ENCODE assay signal across 2 cellular contexts in genomic region chr12:91935299-91935698, GRCh38.
TF ChIP-seq lines count a peak whose summit lies in the region.

No MANE protein-coding gene starts in this region.

TF ChIP-seq in GM23338, 12 proteins besides CTCF, POLR2A, EP300 and RAD21 (continued from another document):
- no peak for TF ChIP-seq ZNF462 (CRISPR knock-in tag; IDR thresholded peaks at IDR 0.05)
- no peak for TF ChIP-seq NANOG (IDR thresholded peaks at IDR 0.05; ENCODE audit: borderline replicate concordance)
- TF ChIP-seq CREB1 (CRISPR knock-in tag; IDR thresholded peaks at IDR 0.05; ENCODE audit: low read depth): no peak
- no peak for TF ChIP-seq ZNF114 (CRISPR knock-in tag; IDR thresholded peaks at IDR 0.05)
- TF ChIP-seq REST (IDR thresholded peaks at IDR 0.05; ENCODE audit: unreplicated experiment): no peak
- no peak for TF ChIP-seq EZH2phosphoT487 (IDR thresholded peaks at IDR 0.05; ENCODE audit: unreplicated experiment)
- TF ChIP-seq ZNF331 (CRISPR knock-in tag; IDR thresholded peaks at IDR 0.05; ENCODE audit: low read depth): no peak

TF ChIP-seq in WTC11, 78 proteins besides CTCF, POLR2A, EP300 and RAD21 (continued from another document):
- no peak for TF ChIP-seq ZBTB21 (CRISPR knock-in tag; IDR thresholded peaks at IDR 0.05; ENCODE audit: borderline replicate concordance)
